ENCODE assay signal across 13 cellular contexts in the genomic region with DNA sequence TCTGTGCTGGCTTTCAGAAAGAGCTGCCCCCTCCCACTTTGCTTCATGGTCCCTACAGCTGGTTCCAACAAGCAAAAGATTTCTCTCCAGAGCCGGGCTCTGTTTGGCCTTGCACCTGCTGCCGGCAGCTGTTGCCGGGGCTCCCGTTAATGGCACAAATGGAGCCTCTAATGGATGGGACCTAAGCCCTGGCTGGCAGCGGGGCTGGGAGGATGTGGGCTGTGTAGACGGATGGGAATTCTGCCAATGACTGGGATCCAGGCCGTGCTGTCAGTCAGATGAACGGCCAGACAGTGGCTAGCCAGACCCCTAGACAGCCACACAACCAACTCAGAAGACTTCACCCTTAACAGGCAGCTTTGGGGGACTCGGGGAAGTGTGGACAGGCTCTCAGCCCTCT.
A peak's percentile ranks its signal among the peaks of the same experiment; 100 is the strongest.
DNase-seq lines count a peak whose midpoint lies in the region; ATAC-seq and TF ChIP-seq lines count a peak whose summit lies in the region.
"Had no signal": no experiment of that assay in that cellular context is flagged by ENCODE, and none has a peak within 500 bp of the region (broad histone marks: within the 10 kb centered on the region; RNA-seq: fewer than 3 reads in every experiment).

No MANE protein-coding gene starts in this region.

- no peak for TF ChIP-seq CTCF in GM10266 (IDR thresholded peaks at IDR 0.05; ENCODE audit: control insufficient read depth, insufficient read depth, low read depth, missing control alignments)

- DNase-seq in DMS79 (lab: John Stamatoyannopoulos, UW) (peak; percentile 44), NCI-H128 (lab: John Stamatoyannopoulos, UW; ENCODE audit: unreplicated experiment) (peak; percentile 33), NCI-H82 treated with DMSO at 0.1 percent for 48 hours (lab: John Stamatoyannopoulos, UW; ENCODE audit: unreplicated experiment) (peak; percentile 40), myocyte (ENCODE audit: low read depth) (peak; percentile 99), activated gamma-delta T cell (lab: John Stamatoyannopoulos, UW) (no peak), GM10266 (ENCODE audit: extremely low spot score) (no peak)
- DNase-seq: activated CD4-positive, alpha-beta T cell treated with anti-CD3 and anti-CD28 coated beads for 1 hour; activated effector memory CD4-positive, alpha-beta T cell treated with anti-CD3 and anti-CD28 coated beads, Interleukin-2, amount 50 U/mL, for 16 hours; aorta; stimulated activated CD4-positive, alpha-beta T cell treated with anti-CD3 and anti-CD28 coated beads, Interleukin-4, amount 100 ng/mL, for 24 hours had no signal

- ATAC-seq in HG02938 (IDR thresholded peaks at IDR 0.05; ENCODE audit: unreplicated experiment), result no peak
- ATAC-seq: Right ventricle myocardium inferior, sciatic nerve had no signal

Comparison
In these comparisons a context has a peak if more than half of its experiments do, and no peak if none do; other contexts are left out.
1. DNase-seq: peak in DMS79 (single experiment), NCI-H128 (single experiment), NCI-H82 treated with DMSO at 0.1 percent for 48 hours (single experiment) and myocyte (single experiment); none in activated gamma-delta T cell (single experiment) and GM10266 (single experiment).